1 cellular context compared by ENCODE assay signal in the genomic region with DNA sequence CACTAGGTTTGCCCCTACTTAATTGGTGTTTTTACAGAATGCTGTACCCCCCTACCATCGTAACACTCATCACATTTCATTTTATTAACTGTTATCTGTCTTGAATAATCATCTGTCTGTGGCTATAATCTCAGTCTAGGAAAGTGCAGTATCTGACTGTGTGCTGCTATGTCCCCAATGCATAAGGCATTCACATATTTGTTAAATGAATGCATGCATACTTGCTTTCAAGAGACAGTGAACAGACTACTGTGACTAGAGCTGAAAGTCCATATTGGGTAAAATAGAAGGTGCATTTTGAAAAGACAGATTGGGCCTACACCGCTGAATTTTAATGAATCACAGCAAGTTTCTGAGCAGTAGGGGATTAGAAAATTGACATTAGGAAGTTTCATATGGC.
TF ChIP-seq lines count a peak whose summit lies in the region.

No MANE protein-coding gene starts in this region.

TF ChIP-seq in WTC11, 78 proteins besides CTCF, POLR2A, EP300 and RAD21 (continued from another document):
- TF ChIP-seq, protein P1, sequence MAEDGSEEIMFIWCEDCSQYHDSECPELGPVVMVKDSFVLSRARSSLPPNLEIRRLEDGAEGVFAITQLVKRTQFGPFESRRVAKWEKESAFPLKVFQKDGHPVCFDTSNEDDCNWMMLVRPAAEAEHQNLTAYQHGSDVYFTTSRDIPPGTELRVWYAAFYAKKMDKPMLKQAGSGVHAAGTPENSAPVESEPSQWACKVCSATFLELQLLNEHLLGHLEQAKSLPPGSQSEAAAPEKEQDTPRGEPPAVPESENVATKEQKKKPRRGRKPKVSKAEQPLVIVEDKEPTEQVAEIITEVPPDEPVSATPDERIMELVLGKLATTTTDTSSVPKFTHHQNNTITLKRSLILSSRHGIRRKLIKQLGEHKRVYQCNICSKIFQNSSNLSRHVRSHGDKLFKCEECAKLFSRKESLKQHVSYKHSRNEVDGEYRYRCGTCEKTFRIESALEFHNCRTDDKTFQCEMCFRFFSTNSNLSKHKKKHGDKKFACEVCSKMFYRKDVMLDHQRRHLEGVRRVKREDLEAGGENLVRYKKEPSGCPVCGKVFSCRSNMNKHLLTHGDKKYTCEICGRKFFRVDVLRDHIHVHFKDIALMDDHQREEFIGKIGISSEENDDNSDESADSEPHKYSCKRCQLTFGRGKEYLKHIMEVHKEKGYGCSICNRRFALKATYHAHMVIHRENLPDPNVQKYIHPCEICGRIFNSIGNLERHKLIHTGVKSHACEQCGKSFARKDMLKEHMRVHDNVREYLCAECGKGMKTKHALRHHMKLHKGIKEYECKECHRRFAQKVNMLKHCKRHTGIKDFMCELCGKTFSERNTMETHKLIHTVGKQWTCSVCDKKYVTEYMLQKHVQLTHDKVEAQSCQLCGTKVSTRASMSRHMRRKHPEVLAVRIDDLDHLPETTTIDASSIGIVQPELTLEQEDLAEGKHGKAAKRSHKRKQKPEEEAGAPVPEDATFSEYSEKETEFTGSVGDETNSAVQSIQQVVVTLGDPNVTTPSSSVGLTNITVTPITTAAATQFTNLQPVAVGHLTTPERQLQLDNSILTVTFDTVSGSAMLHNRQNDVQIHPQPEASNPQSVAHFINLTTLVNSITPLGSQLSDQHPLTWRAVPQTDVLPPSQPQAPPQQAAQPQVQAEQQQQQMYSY (CRISPR knock-in tag; IDR thresholded peaks at IDR 0.05) = no peak
- TF ChIP-seq ZNF138 (CRISPR knock-in tag; conservative IDR thresholded peaks at IDR 0.05) (no peak), NFATC4 (CRISPR knock-in tag; IDR thresholded peaks at IDR 0.05) (no peak), MYBL2 (CRISPR knock-in tag; IDR thresholded peaks at IDR 0.05) (no peak), JAZF1 (CRISPR knock-in tag; IDR thresholded peaks at IDR 0.05) (no peak)
- TF ChIP-seq, protein P2, sequence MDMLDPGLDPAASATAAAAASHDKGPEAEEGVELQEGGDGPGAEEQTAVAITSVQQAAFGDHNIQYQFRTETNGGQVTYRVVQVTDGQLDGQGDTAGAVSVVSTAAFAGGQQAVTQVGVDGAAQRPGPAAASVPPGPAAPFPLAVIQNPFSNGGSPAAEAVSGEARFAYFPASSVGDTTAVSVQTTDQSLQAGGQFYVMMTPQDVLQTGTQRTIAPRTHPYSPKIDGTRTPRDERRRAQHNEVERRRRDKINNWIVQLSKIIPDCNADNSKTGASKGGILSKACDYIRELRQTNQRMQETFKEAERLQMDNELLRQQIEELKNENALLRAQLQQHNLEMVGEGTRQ (CRISPR knock-in tag; IDR thresholded peaks at IDR 0.05) = no peak
- TF ChIP-seq, protein P3, sequence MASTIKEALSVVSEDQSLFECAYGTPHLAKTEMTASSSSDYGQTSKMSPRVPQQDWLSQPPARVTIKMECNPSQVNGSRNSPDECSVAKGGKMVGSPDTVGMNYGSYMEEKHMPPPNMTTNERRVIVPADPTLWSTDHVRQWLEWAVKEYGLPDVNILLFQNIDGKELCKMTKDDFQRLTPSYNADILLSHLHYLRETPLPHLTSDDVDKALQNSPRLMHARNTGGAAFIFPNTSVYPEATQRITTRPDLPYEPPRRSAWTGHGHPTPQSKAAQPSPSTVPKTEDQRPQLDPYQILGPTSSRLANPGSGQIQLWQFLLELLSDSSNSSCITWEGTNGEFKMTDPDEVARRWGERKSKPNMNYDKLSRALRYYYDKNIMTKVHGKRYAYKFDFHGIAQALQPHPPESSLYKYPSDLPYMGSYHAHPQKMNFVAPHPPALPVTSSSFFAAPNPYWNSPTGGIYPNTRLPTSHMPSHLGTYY (CRISPR knock-in tag; IDR thresholded peaks at IDR 0.05) = no peak
